12 cellular contexts compared by ENCODE assay signal in genomic region chr7:150945853-150946825, GRCh38. TPM values are rescaled to one million over a fixed set of nuclear protein-coding genes. Genes with fewer than 3 reads are reported as not detected.
DNase-seq lines count a peak whose midpoint lies in the region; ATAC-seq and TF ChIP-seq lines count a peak whose summit lies in the region.
"Had no signal": no experiment of that assay in that cellular context is flagged by ENCODE, and none has a peak within 500 bp of the region (broad histone marks: within the 10 kb centered on the region; RNA-seq: fewer than 3 reads in every experiment).

No MANE protein-coding gene starts in this region.

- H3K9ac ChIP-seq in BLaER1 treated with 17β-estradiol and CSF1 and Interleukin-3, amounts not matched to agents 10 nM and 100 nM, result peak overlapping the region in 2 of 11 experiments; percentile 0 to 56; a peak in 2 of 22 replicates

- intact Hi-C loops in left ventricle myocardium inferior (cut with micrococcal nuclease), result no loop called here

- H3K4me3 ChIP-seq in BLaER1 treated with 17β-estradiol and CSF1 and Interleukin-3, amounts not matched to agents 10 nM and 100 nM, result no peak overlapping the region
- H3K4me3 ChIP-seq in left ventricle myocardium inferior, result no peak overlapping the region
- H3K4me3 ChIP-seq: lung had no signal

- H4K20me1 ChIP-seq in BLaER1 treated with 17β-estradiol and CSF1 and Interleukin-3, amounts not matched to agents 10 nM and 100 nM, result peaks cover 0 to 24% (median 0%) of the 10 kb centered on the region in 11 experiments; a peak in 6 of 22 replicates

- no peaks in the 10 kb centered on the region for H3K9me3 ChIP-seq in BLaER1 treated with 17β-estradiol and CSF1 and Interleukin-3, amounts not matched to agents 10 nM and 100 nM (replicated peaks in 1 of 11)
- H3K9me3 ChIP-seq in left ventricle myocardium inferior (replicated peaks), result no peaks in the 10 kb centered on the region

- H3K27ac ChIP-seq in BLaER1 treated with 17β-estradiol and CSF1 and Interleukin-3, amounts not matched to agents 10 nM and 100 nM, result no peak overlapping the region
- H3K27ac ChIP-seq in left ventricle myocardium inferior (replicated peaks), result peak overlapping the region; percentile 85

- DNase-seq in amniotic epithelial cell (ENCODE audit: low read depth) (peak; percentile 81), left ventricle myocardium inferior (peak; percentile 81), omental fat pad (ENCODE audit: low spot score) (peak; percentile 20), NCI-H2227 treated with DMSO at 0.1 percent for 48 hours (lab: John Stamatoyannopoulos, UW) (no peak), RPMI8226 (no peak), CD1c-positive myeloid dendritic cell (ENCODE audit: extremely low spot score) (no peak), NCI-H524 treated with DMSO at 0.1 percent for 48 hours (lab: John Stamatoyannopoulos, UW) (no peak)
- DNase-seq: PC-3 had no signal

- no peaks in the 10 kb centered on the region for H3K27me3 ChIP-seq in BLaER1 treated with 17β-estradiol and CSF1 and Interleukin-3, amounts not matched to agents 10 nM and 100 nM
- peaks cover 48% of the 10 kb centered on the region for H3K27me3 ChIP-seq in left ventricle myocardium inferior (ENCODE audit: low read depth)

- H3K4me2 ChIP-seq in BLaER1 treated with 17β-estradiol and CSF1 and Interleukin-3, amounts not matched to agents 10 nM and 100 nM, result peak overlapping the region; percentile 61 to 89 (median 79)

- no peaks in the 10 kb centered on the region; a peak in 1 of 22 replicates for H3K36me3 ChIP-seq in BLaER1 treated with 17β-estradiol and CSF1 and Interleukin-3, amounts not matched to agents 10 nM and 100 nM
- peaks cover 15% of the 10 kb centered on the region for H3K36me3 ChIP-seq in left ventricle myocardium inferior

- no peak for ATAC-seq in omental fat pad (ENCODE audit: low FRiP score)
- ATAC-seq: esophagus mucosa, PC-3 had no signal

- H3K4me1 ChIP-seq in BLaER1 treated with 17β-estradiol and CSF1 and Interleukin-3, amounts not matched to agents 10 nM and 100 nM, result peaks cover 63 to 73% (median 71%) of the 10 kb centered on the region in 10 experiments
- peaks cover 61% of the 10 kb centered on the region for H3K4me1 ChIP-seq in left ventricle myocardium inferior

- TF ChIP-seq CTCF in left ventricle myocardium inferior (IDR thresholded peaks at IDR 0.05; ENCODE audit: borderline replicate concordance), result no peak
- no peak for TF ChIP-seq CTCF in omental fat pad (IDR thresholded peaks at IDR 0.05)

RNA-seq across cellular contexts. Expression of gene KCNH2, which starts 32.0 kb away (rescaled TPM):
- total RNA-seq in left ventricle myocardium inferior (94.1 TPM), omental fat pad (under 1 TPM; 0.12 to 0.56 (median 0.47) TPM)

RNA-seq across cellular contexts. Expression of gene NOS3, which starts 44.7 kb away (rescaled TPM):
- total RNA-seq in left ventricle myocardium inferior (12.6 TPM), omental fat pad (10 to 100 TPM; 11.2 to 75.3 (median 25.2) TPM)
- total RNA-seq: M059J had no signal

Comparison
In these comparisons a context has a peak if more than half of its experiments do, and no peak if none do; other contexts are left out.
1. DNase-seq: peak in amniotic epithelial cell (single experiment), left ventricle myocardium inferior (single experiment) and omental fat pad (single experiment); none in NCI-H2227 treated with DMSO at 0.1 percent for 48 hours (single experiment), RPMI8226 (single experiment), CD1c-positive myeloid dendritic cell (single experiment) and NCI-H524 treated with DMSO at 0.1 percent for 48 hours (single experiment).
2. RNA of gene KCNH2, which starts 32.0 kb away (total RNA-seq): 94.1 TPM in left ventricle myocardium inferior (single experiment); 0.12 to 0.56 TPM in omental fat pad; every median in the first group is over 10 times any median in the second.